ENCODE assay signal across 11 cellular contexts in genomic region chr12:113240395-113240794, GRCh38. TPM values are rescaled to one million over a fixed set of nuclear protein-coding genes. Genes with fewer than 3 reads are reported as not detected.
A peak's percentile ranks its signal among the peaks of the same experiment; 100 is the strongest.
DNase-seq lines count a peak whose midpoint lies in the region; ATAC-seq and TF ChIP-seq lines count a peak whose summit lies in the region.
"Had no signal": no experiment of that assay in that cellular context is flagged by ENCODE, and none has a peak within 500 bp of the region (broad histone marks: within the 10 kb centered on the region; RNA-seq: fewer than 3 reads in every experiment).

No MANE protein-coding gene starts in this region.

- 0 out of 2 replicates have a peak, but pooled peaks cover 1% of the 10 kb centered on the region for H3K79me2 ChIP-seq in OCI-LY1 (ENCODE audit: insufficient read depth, low read length)
- H3K79me2 ChIP-seq in hepatocyte, result peaks cover 4% of the 10 kb centered on the region

- peak overlapping the region; percentile 61 for H3K4me3 Mint-ChIP-seq in type B pancreatic cell
- H3K4me3 Mint-ChIP-seq: activated naive CD8-positive, alpha-beta T cell treated with anti-CD3 and anti-CD28 coated beads, Interleukin-2, amount 10 ng/mL, durations not matched to agents 7 days and 5 days had no signal

- TF ChIP-seq CTCF in OCI-LY1 (IDR thresholded peaks at IDR 0.05; ENCODE audit: low read length) (no peak), hepatocyte (IDR thresholded peaks at IDR 0.05; ENCODE audit: poor library complexity) (no peak), type B pancreatic cell (conservative IDR thresholded peaks at IDR 0.05) (no peak)

- peaks cover 18% of the 10 kb centered on the region for H3K36me3 Mint-ChIP-seq in type B pancreatic cell

- H3K9me2 ChIP-seq in OCI-LY1 (ENCODE audit: low read depth, low read length) (no peaks in the 10 kb centered on the region), hepatocyte (replicated peaks; ENCODE audit: insufficient read depth) (no peaks in the 10 kb centered on the region)

- H2AFZ ChIP-seq in OCI-LY1 (ENCODE audit: low read length) (no peak overlapping the region), hepatocyte (no peak overlapping the region)

- H3K27me3 ChIP-seq in OCI-LY1 (ENCODE audit: insufficient read depth, low read length) (no peaks in the 10 kb centered on the region), hepatocyte (no peaks in the 10 kb centered on the region)

- H3K4me1 ChIP-seq in OCI-LY1 (ENCODE audit: insufficient read depth, low read length, severe bottlenecking) (peaks cover 51% of the 10 kb centered on the region), hepatocyte (ENCODE audit: insufficient read depth) (peaks cover 52% of the 10 kb centered on the region)

- H3K27ac Mint-ChIP-seq in type B pancreatic cell, result peak overlapping the region; percentile 100
- H3K27ac Mint-ChIP-seq: activated naive CD8-positive, alpha-beta T cell treated with anti-CD3 and anti-CD28 coated beads, Interleukin-2, amount 10 ng/mL, durations not matched to agents 7 days and 5 days had no signal

- no peaks in the 10 kb centered on the region for H3K27me3 Mint-ChIP-seq in type B pancreatic cell
- H3K27me3 Mint-ChIP-seq: activated naive CD8-positive, alpha-beta T cell treated with anti-CD3 and anti-CD28 coated beads, Interleukin-2, amount 10 ng/mL, durations not matched to agents 7 days and 5 days had no signal

- H3K36me3 ChIP-seq in OCI-LY1 (ENCODE audit: insufficient read depth, low read length) (peaks cover 91% of the 10 kb centered on the region), hepatocyte (replicated peaks; ENCODE audit: insufficient read depth, low read depth) (no peaks in the 10 kb centered on the region)

- no peaks in the 10 kb centered on the region for H3K9me3 Mint-ChIP-seq in type B pancreatic cell
- H3K9me3 Mint-ChIP-seq: activated naive CD8-positive, alpha-beta T cell treated with anti-CD3 and anti-CD28 coated beads, Interleukin-2, amount 10 ng/mL, durations not matched to agents 7 days and 5 days had no signal

- no peaks in the 10 kb centered on the region for H3K9me3 ChIP-seq in OCI-LY1 (ENCODE audit: low read length)
- no peaks in the 10 kb centered on the region for H3K9me3 ChIP-seq in hepatocyte (ENCODE audit: low read depth)

- H3K9ac ChIP-seq in OCI-LY1 (ENCODE audit: low read length), result no peak overlapping the region; the same call in 1 of the 2 replicates

- H3K4me2 ChIP-seq in OCI-LY1 (ENCODE audit: low read length) (peak overlapping the region; percentile 37), hepatocyte (peak overlapping the region; percentile 35)

- H3K27ac ChIP-seq in OCI-LY1 (ENCODE audit: low read depth, low read length, poor library complexity, severe bottlenecking), result peak overlapping the region; percentile 88
- peak overlapping the region; percentile 98 for H3K27ac ChIP-seq in hepatocyte

- 84% methylated on average over 3 of the region's 3 CpGs for whole genome bisulfite sequencing in hepatocyte (ENCODE audit: low lambda C conversion rate, missing lambda C conversion rate)

- H4K20me1 ChIP-seq in OCI-LY1 (ENCODE audit: insufficient read depth, low read length) (no peaks in the 10 kb centered on the region), hepatocyte (ENCODE audit: insufficient read depth, poor library complexity, severe bottlenecking) (no peaks in the 10 kb centered on the region)

- 0 out of 2 replicates have a peak, but pooled peaks cover 2% of the 10 kb centered on the region for H3F3A ChIP-seq in OCI-LY1 (ENCODE audit: insufficient read depth, low read length)

- peaks cover 40% of the 10 kb centered on the region for H3K4me1 Mint-ChIP-seq in type B pancreatic cell (ENCODE audit: unreplicated experiment)

- DNase-seq in hepatocyte (ENCODE audit: low spot score), result no peak
- DNase-seq in type B pancreatic cell (ENCODE audit: extremely low spot score, unreplicated experiment), result no peak
- DNase-seq in NCI-H2107 (lab: John Stamatoyannopoulos, UW), result no peak
- DNase-seq: activated CD4-positive, alpha-beta T cell treated with anti-CD3 and anti-CD28 coated beads for 4 hours; activated naive CD8-positive, alpha-beta T cell treated with anti-CD3 and anti-CD28 coated beads, Interleukin-2, amount 10 ng/mL, durations not matched to agents 7 days and 5 days; MM.1S; stimulated activated naive CD8-positive, alpha-beta T cell treated with anti-CD3 and anti-CD28 coated beads, Interleukin-15, Interleukin-2, amounts not matched to agents 100 U/mL and 50 U/mL, for 24 hours had no signal

- H3K4me3 ChIP-seq in OCI-LY1 (ENCODE audit: low read depth, low read length, poor library complexity, severe bottlenecking) (peak overlapping the region; percentile 5), hepatocyte (no peak overlapping the region)

- peak; percentile 54 for ATAC-seq in GM21390 (IDR thresholded peaks at IDR 0.05; ENCODE audit: unreplicated experiment)
- ATAC-seq in GM21367 (IDR thresholded peaks at IDR 0.05; ENCODE audit: unreplicated experiment), result no peak
- ATAC-seq in GM19324 (IDR thresholded peaks at IDR 0.05; ENCODE audit: low FRiP score, unreplicated experiment), result no peak
- ATAC-seq: stimulated activated naive CD8-positive, alpha-beta T cell treated with anti-CD3 and anti-CD28 coated beads, Interleukin-15, Interleukin-2, amounts not matched to agents 100 U/mL and 50 U/mL, for 24 hours had no signal

RNA-seq across cellular contexts. Expression of gene TPCN1, which starts 19.1 kb away (rescaled TPM):
- total RNA-seq in hepatocyte, result 16.9 and 20.1 TPM in 2 replicates
- polyA plus RNA-seq in hepatocyte, result 31.3 and 32.1 TPM in 2 replicates
- total RNA-seq in type B pancreatic cell (ENCODE audit: low replicate concordance), result 55.6 and 103 TPM in 2 replicates

RNA-seq across cellular contexts. Expression of gene RITA1, which starts 54.9 kb away (rescaled TPM):
- total RNA-seq in hepatocyte, result 16.1 and 19.1 TPM in 2 replicates
- 15.7 and 26.9 TPM in 2 replicates for polyA plus RNA-seq in hepatocyte
- total RNA-seq in type B pancreatic cell (ENCODE audit: low replicate concordance), result 19.0 and 21.7 TPM in 2 replicates

RNA-seq across cellular contexts. Expression of gene DDX54, which starts 55.1 kb away (rescaled TPM):
- total RNA-seq in hepatocyte (32.3 and 52.6 TPM in 2 replicates), type B pancreatic cell (ENCODE audit: low replicate concordance) (53.9 and 66.1 TPM in 2 replicates)
- 36.0 and 37.8 TPM in 2 replicates for polyA plus RNA-seq in hepatocyte
